ENCODE assay signal across 31 cellular contexts in the genomic region with DNA sequence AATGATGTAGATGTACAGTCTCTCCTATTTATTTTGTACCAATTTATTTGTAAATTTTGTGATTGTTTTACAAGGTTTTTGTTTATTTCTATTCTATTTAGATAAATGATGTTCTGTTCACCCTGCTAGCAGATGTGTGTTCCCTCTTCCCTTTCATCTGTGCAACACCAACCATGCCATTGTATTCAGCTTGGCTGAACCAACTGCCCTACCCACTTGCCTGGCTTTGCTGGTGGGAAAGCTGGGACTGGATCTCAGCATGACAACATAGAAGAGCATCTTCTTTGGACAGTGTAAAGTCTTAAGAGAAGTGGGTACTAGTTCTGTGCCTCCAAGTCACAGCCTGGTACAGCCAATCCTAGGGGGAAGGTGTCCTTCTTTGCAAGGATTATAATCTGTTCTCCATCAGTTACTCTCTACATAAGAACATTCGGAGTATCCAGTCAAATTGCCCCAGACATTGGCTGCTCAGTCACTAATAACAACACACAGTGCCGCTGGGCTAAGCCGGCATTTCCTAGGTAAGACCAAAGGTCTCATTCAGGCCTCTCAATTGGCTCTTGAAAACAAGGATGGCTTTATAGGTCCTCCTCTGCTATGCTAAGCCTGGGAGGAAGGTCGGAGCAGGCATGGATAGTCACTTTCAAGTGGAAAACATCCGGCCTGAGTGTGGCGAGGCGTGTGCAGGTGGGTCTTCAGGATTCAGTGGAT.
DNase-seq lines count a peak whose midpoint lies in the region; ATAC-seq, FAIRE-seq and TF ChIP-seq lines count a peak whose summit lies in the region.
"Had no signal": no experiment of that assay in that cellular context is flagged by ENCODE, and none has a peak within 500 bp of the region (broad histone marks: within the 10 kb centered on the region; RNA-seq: fewer than 3 reads in every experiment).

No MANE protein-coding gene starts in this region.

- no peak for TF ChIP-seq CTCF in CD8-positive, alpha-beta T cell (IDR thresholded peaks at IDR 0.05)
- TF ChIP-seq CTCF in astrocyte (IDR thresholded peaks at IDR 0.05; ENCODE audit: insufficient read depth, low read depth, low read length) = no peak
- no peak for TF ChIP-seq CTCF in sigmoid colon (IDR thresholded peaks at IDR 0.05)

- POLR2A ChIA-PET in CD8-positive, alpha-beta T cell (lab: Charles Lee) = no interaction called here

- no peaks in the 10 kb centered on the region for H3K27me3 Mint-ChIP-seq in CD8-positive, alpha-beta T cell (ENCODE audit: low read depth)
- no peaks in the 10 kb centered on the region for H3K27me3 Mint-ChIP-seq in astrocyte (ENCODE audit: low read depth, unreplicated experiment)
- H3K27me3 Mint-ChIP-seq: activated CD4-positive, alpha-beta T cell treated with anti-CD3 and anti-CD28 coated beads, Interleukin-2, amount 10 ng/mL, durations not matched to agents 7 days and 5 days had no signal

- H3K9me3 Mint-ChIP-seq in CD8-positive, alpha-beta T cell = no peaks in the 10 kb centered on the region
- H3K9me3 Mint-ChIP-seq in astrocyte (ENCODE audit: unreplicated experiment) = no peaks in the 10 kb centered on the region
- H3K9me3 Mint-ChIP-seq: activated CD4-positive, alpha-beta T cell treated with anti-CD3 and anti-CD28 coated beads, Interleukin-2, amount 10 ng/mL, durations not matched to agents 7 days and 5 days; neural crest cell had no signal

- H3K4me1 Mint-ChIP-seq in CD8-positive, alpha-beta T cell (ENCODE audit: low read depth) = no peaks in the 10 kb centered on the region
- no peaks in the 10 kb centered on the region for H3K4me1 Mint-ChIP-seq in astrocyte (ENCODE audit: low read depth, unreplicated experiment)
- H3K4me1 Mint-ChIP-seq: activated CD4-positive, alpha-beta T cell treated with anti-CD3 and anti-CD28 coated beads, Interleukin-2, amount 10 ng/mL, durations not matched to agents 7 days and 5 days had no signal

- 21 to 76% (median 52%) methylated on average over 7 of the region's 7 CpGs for WGBS in small intestine, 3 donors
- 92 to 95% methylated on average over 7 of the region's 7 CpGs for WGBS in sigmoid colon, 2 donors

- no peaks in the 10 kb centered on the region for H3K9me3 ChIP-seq in CD8-positive, alpha-beta T cell (ENCODE audit: low read length)
- no peaks in the 10 kb centered on the region for H3K9me3 ChIP-seq in astrocyte (ENCODE audit: insufficient read depth, low read depth, low read length)
- no peaks in the 10 kb centered on the region for H3K9me3 ChIP-seq in small intestine (ENCODE audit: control insufficient read depth, low read depth)
- no peaks in the 10 kb centered on the region for H3K9me3 ChIP-seq in sigmoid colon
- H3K9me3 ChIP-seq: thoracic aorta, vagina had no signal

- H3K36me3 ChIP-seq in CD8-positive, alpha-beta T cell (ENCODE audit: insufficient read depth, low read length) = peaks cover 6% of the 10 kb centered on the region
- H3K36me3 ChIP-seq in astrocyte (ENCODE audit: insufficient read depth, low read length) (peaks cover 14% of the 10 kb centered on the region), small intestine (ENCODE audit: control insufficient read depth in 2 of 2, insufficient read depth in 2 of 2, low read length in 2 of 2) (peaks cover 6 to 8% of the 10 kb centered on the region in 2 donors), sigmoid colon (peaks cover 0 to 52% (median 2%) of the 10 kb centered on the region in 4 donors)

- intact Hi-C loops in CD8-positive, alpha-beta T cell (cut with DNase I, micrococcal nuclease) = no loop called here
- intact Hi-C loops in sigmoid colon (cut with DNase I) = no loop called here
- intact Hi-C loops in left ventricle myocardium superior (cut with micrococcal nuclease) = no loop called here

- FAIRE-seq in astrocyte (lab: Jason Lieb, UNC) = no peak
- no peak for FAIRE-seq in small intestine (lab: Jason Lieb, UNC)
- FAIRE-seq: GM12891 had no signal

- no peak overlapping the region for H3K9ac ChIP-seq in astrocyte (ENCODE audit: low read length)

- H3K4me3 Mint-ChIP-seq in CD8-positive, alpha-beta T cell = no peak overlapping the region
- no peak overlapping the region for H3K4me3 Mint-ChIP-seq in astrocyte (ENCODE audit: unreplicated experiment)
- H3K4me3 Mint-ChIP-seq: activated CD4-positive, alpha-beta T cell treated with anti-CD3 and anti-CD28 coated beads, Interleukin-2, amount 10 ng/mL, durations not matched to agents 7 days and 5 days; neural crest cell had no signal

- no peak for TF ChIP-seq EP300 in sigmoid colon (IDR thresholded peaks at IDR 0.05)

- H3K79me2 ChIP-seq in astrocyte (ENCODE audit: insufficient read depth, low read length) = no peaks in the 10 kb centered on the region

- no peaks in the 10 kb centered on the region for H4K20me1 ChIP-seq in astrocyte (ENCODE audit: insufficient read depth, low read length)

- H3K4me3 ChIP-seq in CD8-positive, alpha-beta T cell (ENCODE audit: low read depth, low read length) = no peak overlapping the region
- H3K4me3 ChIP-seq in astrocyte (ENCODE audit: insufficient read depth, low read depth, low read length) (no peak overlapping the region), small intestine (ENCODE audit: low read depth in 1 of 2, low read length in 2 of 2) (no peak overlapping the region), sigmoid colon (no peak overlapping the region)
- H3K4me3 ChIP-seq: lung, thoracic aorta, vagina had no signal

- H3K27ac Mint-ChIP-seq in CD8-positive, alpha-beta T cell = peak overlapping the region; percentile 78
- H3K27ac Mint-ChIP-seq in astrocyte (ENCODE audit: unreplicated experiment) = peak overlapping the region; percentile 23
- H3K27ac Mint-ChIP-seq: activated CD4-positive, alpha-beta T cell treated with anti-CD3 and anti-CD28 coated beads, Interleukin-2, amount 10 ng/mL, durations not matched to agents 7 days and 5 days had no signal

- DNase-seq in CD8-positive, alpha-beta T cell = no peak
- no peak for DNase-seq in astrocyte (ENCODE audit: low read depth)
- peak; percentile 37 for DNase-seq in small intestine
- DNase-seq in sigmoid colon = no peak
- DNase-seq in left ventricle myocardium superior = no peak
- no peak for DNase-seq in occipital lobe (lab: John Stamatoyannopoulos, UW)
- DNase-seq: activated CD4-positive, alpha-beta T cell treated with anti-CD3 and anti-CD28 coated beads, Interleukin-2, amount 10 ng/mL, durations not matched to agents 7 days and 5 days; activated naive CD4-positive, alpha-beta T cell treated with anti-CD3 and anti-CD28 coated beads, Interleukin-2, amount 50 U/mL, for 16 hours; aorta; central memory CD4-positive, alpha-beta T cell; DMS 273 treated with DMSO at 0.1 percent for 48 hours; EL; H7; KBM-7; NCI-H1105; NCI-H2029; NCI-H524 treated with DMSO at 0.1 percent for 48 hours; SHP77 treated with DMSO at 0.1 percent for 48 hours; stimulated activated CD4-positive, alpha-beta T cell treated with anti-CD3 and anti-CD28 coated beads, Interleukin-15, amount 100 ng/mL, for 24 hours; stimulated activated naive CD4-positive, alpha-beta T cell; SW 1271; T1000 had no signal

- H3K27ac ChIP-seq in CD8-positive, alpha-beta T cell (ENCODE audit: low read depth, low read length) = no peak overlapping the region
- H3K27ac ChIP-seq in astrocyte (ENCODE audit: low read depth, low read length) (no peak overlapping the region), layer of hippocampus (ENCODE audit: low read depth, low read length) (peak overlapping the region; percentile 70), small intestine (ENCODE audit: low read depth in 1 of 2, low read length in 1 of 2) (no peak overlapping the region), sigmoid colon (no peak overlapping the region)
- H3K27ac ChIP-seq: C4-2B, vagina had no signal

- no peaks in the 10 kb centered on the region for H3K4me1 ChIP-seq in CD8-positive, alpha-beta T cell (ENCODE audit: insufficient read depth, low read length)
- no peaks in the 10 kb centered on the region for H3K4me1 ChIP-seq in astrocyte (ENCODE audit: insufficient read depth, low read length)
- no peaks in the 10 kb centered on the region for H3K4me1 ChIP-seq in small intestine (ENCODE audit: control insufficient read depth in 2 of 2, insufficient read depth in 1 of 2, low read depth in 1 of 2, low read length in 1 of 2)
- H3K4me1 ChIP-seq in sigmoid colon = peaks cover 0 to 9% (median 2%) of the 10 kb centered on the region in 4 donors
- H3K4me1 ChIP-seq: vagina had no signal

- CTCF ChIA-PET in CD8-positive, alpha-beta T cell (lab: Charles Lee) = interaction anchor here (1.4 kb wide), 1 partner anchor 166 kb away, joined by 3 read pairs; no protein-coding TSS in a partner anchor

- H3K4me2 ChIP-seq in astrocyte (ENCODE audit: low read length) = no peak overlapping the region

- ATAC-seq in CD8-positive, alpha-beta T cell = no peak
- ATAC-seq in left ventricle myocardium superior (no peak), HG03045 (IDR thresholded peaks at IDR 0.05; ENCODE audit: unreplicated experiment) (no peak)
- ATAC-seq: Panc1 had no signal

- H2AFZ ChIP-seq in astrocyte (ENCODE audit: low read depth, low read length) = no peak overlapping the region

- H3K36me3 Mint-ChIP-seq in CD8-positive, alpha-beta T cell = peaks cover 49% of the 10 kb centered on the region
- peaks cover 25% of the 10 kb centered on the region for H3K36me3 Mint-ChIP-seq in astrocyte (ENCODE audit: low read depth, unreplicated experiment)

- TF ChIP-seq POLR2A in sigmoid colon (IDR thresholded peaks at IDR 0.05) = no peak

- H3K27me3 ChIP-seq in CD8-positive, alpha-beta T cell (ENCODE audit: insufficient read depth, low read length) = no peaks in the 10 kb centered on the region
- H3K27me3 ChIP-seq in astrocyte (ENCODE audit: insufficient read depth, low read length) (no peaks in the 10 kb centered on the region), layer of hippocampus (ENCODE audit: control insufficient read depth, insufficient read depth, low read length) (no peaks in the 10 kb centered on the region), small intestine (ENCODE audit: control insufficient read depth in 2 of 2, insufficient read depth in 2 of 2, low read length in 2 of 2) (no peaks in the 10 kb centered on the region), sigmoid colon (no peaks in the 10 kb centered on the region)
- H3K27me3 ChIP-seq: vagina had no signal
